ENCODE assay signal across 24 cellular contexts in the genomic region with DNA sequence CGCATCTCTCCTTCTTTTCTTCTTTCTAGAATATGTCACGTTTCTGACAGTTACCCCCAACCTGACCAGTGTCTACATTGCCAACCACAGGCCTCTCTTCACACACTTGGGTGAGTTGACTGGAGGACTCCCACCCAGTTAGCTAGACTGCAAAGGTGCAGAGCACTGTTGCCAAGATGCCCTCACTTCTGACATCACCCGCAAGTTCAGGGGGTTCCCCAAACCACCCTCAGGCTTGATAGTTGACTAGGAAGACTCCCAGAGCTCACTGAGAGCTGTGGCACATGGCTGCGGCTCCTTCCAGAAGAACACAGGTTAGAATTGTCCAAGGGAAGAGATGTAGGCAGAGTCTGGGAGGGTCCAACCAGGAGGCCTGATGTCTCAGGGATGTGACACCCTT.
"Had no signal": no experiment of that assay in that cellular context is flagged by ENCODE, and none has a peak within 500 bp of the region (broad histone marks: within the 10 kb centered on the region; RNA-seq: fewer than 3 reads in every experiment).

No MANE protein-coding gene starts in this region.

- H3K4me3 ChIP-seq: esophagus muscularis mucosa, heart right ventricle, psoas muscle, sigmoid colon, SK-N-MC, upper lobe of left lung, vagina had no signal

- H3K27me3 Mint-ChIP-seq: dendritic cell treated with granulocyte-macrophage colony-stimulating factor and Interleukin-4, amounts not matched to agents 40 ng/mL and 50 ng/mL, for 4 days; stimulated activated naive CD8-positive, alpha-beta T cell treated with anti-CD3 and anti-CD28 coated beads, Interleukin-15, Interleukin-2, amounts not matched to agents 100 ng/mL and 50 ng/mL, for 24 hours had no signal

- H3K4me3 Mint-ChIP-seq: dendritic cell treated with granulocyte-macrophage colony-stimulating factor and Interleukin-4, amounts not matched to agents 40 ng/mL and 50 ng/mL, for 4 days; naive thymus-derived CD8-positive, alpha-beta T cell; neural crest cell; stimulated activated naive CD8-positive, alpha-beta T cell treated with anti-CD3 and anti-CD28 coated beads, Interleukin-15, Interleukin-2, amounts not matched to agents 100 ng/mL and 50 ng/mL, for 24 hours had no signal

- H3K36me3 Mint-ChIP-seq: naive thymus-derived CD8-positive, alpha-beta T cell had no signal

- H3K9me3 ChIP-seq: esophagus muscularis mucosa, heart right ventricle, psoas muscle, sigmoid colon, upper lobe of left lung, vagina had no signal

- DNase-seq: activated CD4-positive, alpha-beta T cell treated with anti-CD3 and anti-CD28 coated beads, Interleukin-2, amount 50 U/mL, for 1 hour; activated CD4-positive, CD25-positive, alpha-beta regulatory T cell treated with anti-CD3 and anti-CD28 coated beads, Interleukin-2, amount 50 U/mL, for 72 hours; activated T-cell treated with anti-CD3 and anti-CD28 coated beads, Interleukin-2, amount 50 U/mL, for 1 hour; amygdala; central memory CD4-positive, alpha-beta T cell; foreskin melanocyte; heart right ventricle; midbrain; naive thymus-derived CD8-positive, alpha-beta T cell; nucleus accumbens; psoas muscle; sigmoid colon; small intestine; substantia nigra; T-helper 9 cell; upper lobe of left lung had no signal

- H3K27ac Mint-ChIP-seq: activated T-helper 2 cell treated with anti-CD3 and anti-CD28 coated beads, Interferon-gamma antibody, Interleukin-2, Interleukin-4, amounts not matched to agents 10 μg/mL and 5 μg/mL and 100 μg/mL, durations not matched to agents 14 hours and 24 hours and 36 hours; dendritic cell treated with granulocyte-macrophage colony-stimulating factor and Interleukin-4, amounts not matched to agents 40 ng/mL and 50 ng/mL, for 4 days; stimulated activated naive CD8-positive, alpha-beta T cell treated with anti-CD3 and anti-CD28 coated beads, Interleukin-15, Interleukin-2, amounts not matched to agents 100 ng/mL and 50 ng/mL, for 24 hours had no signal

- H3K36me3 ChIP-seq: esophagus muscularis mucosa, heart right ventricle, sigmoid colon, upper lobe of left lung, vagina had no signal

- H3K4me1 ChIP-seq: esophagus muscularis mucosa, heart right ventricle, parathyroid adenoma, psoas muscle, sigmoid colon, upper lobe of left lung, vagina had no signal

- H3K79me2 ChIP-seq: parathyroid adenoma had no signal

- H3K9me3 Mint-ChIP-seq: activated T-helper 2 cell treated with anti-CD3 and anti-CD28 coated beads, Interferon-gamma antibody, Interleukin-2, Interleukin-4, amounts not matched to agents 10 μg/mL and 5 μg/mL and 100 μg/mL, durations not matched to agents 14 hours and 24 hours and 36 hours; dendritic cell treated with granulocyte-macrophage colony-stimulating factor and Interleukin-4, amounts not matched to agents 40 ng/mL and 50 ng/mL, for 4 days; naive thymus-derived CD8-positive, alpha-beta T cell; neural crest cell; stimulated activated naive CD8-positive, alpha-beta T cell treated with anti-CD3 and anti-CD28 coated beads, Interleukin-15, Interleukin-2, amounts not matched to agents 100 ng/mL and 50 ng/mL, for 24 hours had no signal

- H3K27ac ChIP-seq: esophagus muscularis mucosa, heart right ventricle, parathyroid adenoma, psoas muscle, sigmoid colon, SK-N-MC, upper lobe of left lung, vagina had no signal

- ATAC-seq: heart right ventricle; naive thymus-derived CD8-positive, alpha-beta T cell; psoas muscle had no signal

- FAIRE-seq: small intestine had no signal

- H2AFZ ChIP-seq: parathyroid adenoma had no signal

- H3K4me1 Mint-ChIP-seq: neural crest cell had no signal

- H3K27me3 ChIP-seq: esophagus muscularis mucosa, heart right ventricle, sigmoid colon, upper lobe of left lung, vagina had no signal

- H3K9ac ChIP-seq: parathyroid adenoma had no signal
